In the genomic region with DNA sequence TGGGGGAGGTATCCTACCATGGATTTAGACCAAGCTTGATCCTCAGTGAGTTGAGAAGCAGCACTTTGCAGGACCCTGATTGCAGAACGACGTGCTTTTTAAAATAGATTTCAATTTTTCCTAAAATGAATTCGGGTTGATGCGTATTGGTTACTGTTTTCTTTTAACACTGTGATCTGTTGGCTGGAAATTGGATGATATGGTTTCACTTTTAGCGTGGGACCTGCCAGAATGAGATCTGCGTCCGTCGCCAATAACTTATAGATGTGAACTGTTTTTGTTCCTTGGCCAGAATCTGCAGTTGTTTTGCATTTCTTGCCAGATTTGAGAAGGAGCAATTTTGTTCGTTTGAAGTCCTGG, we compare ENCODE assay signal across 8 cellular contexts. TPM values are rescaled to one million over a fixed set of nuclear protein-coding genes. Genes with fewer than 3 reads are reported as not detected.
A peak's percentile ranks its signal among the peaks of the same experiment; 100 is the strongest.
DNase-seq lines count a peak whose midpoint lies in the region; ATAC-seq and TF ChIP-seq lines count a peak whose summit lies in the region.

No MANE protein-coding gene starts in this region.

- H3K36me3 Mint-ChIP-seq in activated CD8-positive, alpha-beta T cell treated with anti-CD3 and anti-CD28 coated beads for 36 hours (ENCODE audit: low read depth): peaks cover 11% of the 10 kb centered on the region
- H3K36me3 Mint-ChIP-seq in glutamatergic neuron (ENCODE audit: unreplicated experiment): no peaks in the 10 kb centered on the region

- H3K4me1 Mint-ChIP-seq in activated CD8-positive, alpha-beta T cell treated with anti-CD3 and anti-CD28 coated beads for 36 hours (ENCODE audit: low read depth): peaks cover 48% of the 10 kb centered on the region
- peaks cover 3% of the 10 kb centered on the region for H3K4me1 Mint-ChIP-seq in glutamatergic neuron (ENCODE audit: low read depth, unreplicated experiment)

- intact Hi-C loops in activated CD8-positive, alpha-beta T cell treated with anti-CD3 and anti-CD28 coated beads for 36 hours (cut with micrococcal nuclease): loop anchor here (2.0 kb wide), 1 partner anchor 63 kb away; a partner anchor contains a TSS

- H3K4me2 ChIP-seq in BLaER1 treated with 17β-estradiol and CSF1 and Interleukin-3, amounts not matched to agents 10 nM and 100 nM: peak overlapping the region; percentile 68 to 95 (median 83)

- peak overlapping the region; percentile 83 to 94 (median 90) for H3K9ac ChIP-seq in BLaER1 treated with 17β-estradiol and CSF1 and Interleukin-3, amounts not matched to agents 10 nM and 100 nM

- no peaks in the 10 kb centered on the region for H3K27me3 ChIP-seq in BLaER1 treated with 17β-estradiol and CSF1 and Interleukin-3, amounts not matched to agents 10 nM and 100 nM

- H3K9me3 Mint-ChIP-seq in activated CD8-positive, alpha-beta T cell treated with anti-CD3 and anti-CD28 coated beads for 36 hours: no peaks in the 10 kb centered on the region
- no peaks in the 10 kb centered on the region for H3K9me3 Mint-ChIP-seq in glutamatergic neuron (ENCODE audit: unreplicated experiment)

- H3K27ac Mint-ChIP-seq in activated CD8-positive, alpha-beta T cell treated with anti-CD3 and anti-CD28 coated beads for 36 hours: peak overlapping the region; percentile 90
- H3K27ac Mint-ChIP-seq in glutamatergic neuron (ENCODE audit: unreplicated experiment): peak overlapping the region; percentile 87

- CTCF ChIA-PET in activated CD8-positive, alpha-beta T cell treated with anti-CD3 and anti-CD28 coated beads for 36 hours (lab: Charles Lee): interaction anchor here (1.0 to 1.4 kb wide), 4 partner anchors 11 to 65 kb away, joined by 3 to 4 read pairs (median 4); no protein-coding TSS in a partner anchor

- H3K4me3 Mint-ChIP-seq in activated CD8-positive, alpha-beta T cell treated with anti-CD3 and anti-CD28 coated beads for 36 hours: peak overlapping the region; percentile 94
- peak overlapping the region; percentile 95 for H3K4me3 Mint-ChIP-seq in glutamatergic neuron (ENCODE audit: unreplicated experiment)

- POLR2A ChIA-PET in activated CD8-positive, alpha-beta T cell treated with anti-CD3 and anti-CD28 coated beads for 36 hours (lab: Charles Lee): interaction anchor here (0.7 to 2.3 kb wide), 15 partner anchors 8 to 79 kb away, joined by 3 to 29 read pairs (median 4); a partner anchor contains a TSS

- peaks cover 7 to 30% (median 21%) of the 10 kb centered on the region in 11 experiments; a peak in 16 of 22 replicates for H3K36me3 ChIP-seq in BLaER1 treated with 17β-estradiol and CSF1 and Interleukin-3, amounts not matched to agents 10 nM and 100 nM

- H3K27me3 Mint-ChIP-seq in activated CD8-positive, alpha-beta T cell treated with anti-CD3 and anti-CD28 coated beads for 36 hours: no peaks in the 10 kb centered on the region
- H3K27me3 Mint-ChIP-seq in glutamatergic neuron (ENCODE audit: unreplicated experiment): no peaks in the 10 kb centered on the region

- H3K4me1 ChIP-seq in BLaER1 treated with 17β-estradiol and CSF1 and Interleukin-3, amounts not matched to agents 10 nM and 100 nM: peaks cover 30 to 42% (median 32%) of the 10 kb centered on the region in 10 experiments

- no peak for TF ChIP-seq CTCF in activated CD8-positive, alpha-beta T cell treated with anti-CD3 and anti-CD28 coated beads for 36 hours (IDR thresholded peaks at IDR 0.05)
- no peak for TF ChIP-seq CTCF in glutamatergic neuron (IDR thresholded peaks at IDR 0.05; ENCODE audit: partially characterized antibody, unreplicated experiment)
- no peak for TF ChIP-seq CTCF in retinal pigment epithelial cell (conservative IDR thresholded peaks at IDR 0.05; ENCODE audit: low read depth, low read length)
- TF ChIP-seq CTCF in GM10266 (IDR thresholded peaks at IDR 0.05; ENCODE audit: control insufficient read depth, insufficient read depth, low read depth, missing control alignments): no peak

- H3K9me3 ChIP-seq in BLaER1 treated with 17β-estradiol and CSF1 and Interleukin-3, amounts not matched to agents 10 nM and 100 nM (replicated peaks in 1 of 11): no peaks in the 10 kb centered on the region

- ATAC-seq in HG03342 (IDR thresholded peaks at IDR 0.05; ENCODE audit: unreplicated experiment): peak; percentile 5
- no peak for ATAC-seq in activated CD8-positive, alpha-beta T cell treated with anti-CD3 and anti-CD28 coated beads for 36 hours
- no peak for ATAC-seq in GM19035 (IDR thresholded peaks at IDR 0.05; ENCODE audit: unreplicated experiment)

- H4K20me1 ChIP-seq in BLaER1 treated with 17β-estradiol and CSF1 and Interleukin-3, amounts not matched to agents 10 nM and 100 nM: peaks cover 23 to 45% (median 36%) of the 10 kb centered on the region in 11 experiments; a peak in 19 of 22 replicates

- peak; percentile 20 for DNase-seq in activated CD8-positive, alpha-beta T cell treated with anti-CD3 and anti-CD28 coated beads for 36 hours
- no peak for DNase-seq in glutamatergic neuron
- no peak for DNase-seq in retinal pigment epithelial cell (ENCODE audit: low read depth)
- DNase-seq in GM10266 (ENCODE audit: extremely low spot score): no peak
- no peak for DNase-seq in superior temporal gyrus (ENCODE audit: extremely low spot score)

- H3K27ac ChIP-seq in BLaER1 treated with 17β-estradiol and CSF1 and Interleukin-3, amounts not matched to agents 10 nM and 100 nM: peak overlapping the region; percentile 57 to 93 (median 88); a peak in 21 of 22 replicates

- peak overlapping the region; percentile 79 to 99 (median 87) for H3K4me3 ChIP-seq in BLaER1 treated with 17β-estradiol and CSF1 and Interleukin-3, amounts not matched to agents 10 nM and 100 nM
- H3K4me3 ChIP-seq in retinal pigment epithelial cell (ENCODE audit: low read length): peak overlapping the region; percentile 97

RNA-seq across cellular contexts. Expression of a gene that starts 0.7 kb away (rescaled TPM):
- 10 to 100 TPM; 47.7 to 51.6 TPM for total RNA-seq in activated CD8-positive, alpha-beta T cell treated with anti-CD3 and anti-CD28 coated beads for 36 hours
- 67.9 TPM for total RNA-seq in glutamatergic neuron (ENCODE audit: unreplicated experiment)
